ENCODE assay signal across 20 cellular contexts in the genomic region with DNA sequence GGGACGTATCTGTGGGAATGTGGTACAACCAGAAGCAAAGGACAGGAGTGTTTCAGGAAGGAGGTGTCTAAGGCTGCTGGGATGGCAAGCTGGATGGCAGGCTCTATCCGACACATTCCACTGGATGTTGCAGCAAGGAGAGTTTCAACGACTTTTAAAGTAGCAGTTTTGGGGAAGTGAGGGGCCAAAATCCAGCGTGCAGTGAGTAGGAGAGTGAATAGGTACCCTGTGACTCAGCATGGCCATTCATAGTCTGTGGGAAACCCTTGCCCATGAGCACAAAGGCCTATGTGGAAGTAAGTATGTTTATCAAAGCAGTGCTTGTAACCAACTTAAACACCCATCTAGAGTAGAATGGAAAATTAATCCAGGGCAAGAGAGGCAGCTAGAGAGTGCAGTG.
DNase-seq lines count a peak whose midpoint lies in the region; ATAC-seq, FAIRE-seq and TF ChIP-seq lines count a peak whose summit lies in the region.
"Had no signal": no experiment of that assay in that cellular context is flagged by ENCODE, and none has a peak within 500 bp of the region (broad histone marks: within the 10 kb centered on the region; RNA-seq: fewer than 3 reads in every experiment).

No MANE protein-coding gene starts in this region.

- FAIRE-seq in bronchial epithelial cell (lab: Jason Lieb, UNC) (peak; percentile 55), pancreas (lab: Jason Lieb, UNC) (no peak)
- FAIRE-seq: G401.6 had no signal

- no peak overlapping the region for H3K27ac Mint-ChIP-seq in stimulated activated naive B cell treated with anti-CD40 and anti-IgM and Interleukin-4, amounts not matched to agents 10 μg/mL and 1 μg/mL and 100 μg/mL, for 72 hours
- H3K27ac Mint-ChIP-seq: CD8-positive, alpha-beta memory T cell had no signal

- H3K4me3 ChIP-seq in bronchial epithelial cell (ENCODE audit: low read depth, low read length), result no peak overlapping the region
- no peak overlapping the region for H3K4me3 ChIP-seq in pancreas
- H3K4me3 ChIP-seq: Peyer's patch had no signal

- no peak overlapping the region for H3K27ac ChIP-seq in pancreas
- H3K27ac ChIP-seq: Peyer's patch had no signal

- intact Hi-C loops in pancreas (cut with DNase I), result no loop called here

- TF ChIP-seq CTCF in bronchial epithelial cell (IDR thresholded peaks at IDR 0.05; ENCODE audit: insufficient read depth, low read length, severe bottlenecking) (no peak), pancreas (IDR thresholded peaks at IDR 0.05) (no peak)

- H3K4me3 Mint-ChIP-seq in stimulated activated naive B cell treated with anti-CD40 and anti-IgM and Interleukin-4, amounts not matched to agents 10 μg/mL and 1 μg/mL and 100 μg/mL, for 72 hours, result no peak overlapping the region
- H3K4me3 Mint-ChIP-seq: CD8-positive, alpha-beta memory T cell had no signal

- H3K36me3 ChIP-seq in bronchial epithelial cell (ENCODE audit: control insufficient read depth, insufficient read depth, low read length) (no peaks in the 10 kb centered on the region), pancreas (no peaks in the 10 kb centered on the region)
- H3K36me3 ChIP-seq: BE2C, Peyer's patch had no signal

- H3K36me3 Mint-ChIP-seq in stimulated activated naive B cell treated with anti-CD40 and anti-IgM and Interleukin-4, amounts not matched to agents 10 μg/mL and 1 μg/mL and 100 μg/mL, for 72 hours, result no peaks in the 10 kb centered on the region
- H3K36me3 Mint-ChIP-seq: CD8-positive, alpha-beta memory T cell had no signal

- ATAC-seq in stimulated activated naive B cell treated with anti-CD40 and anti-IgM and Interleukin-4, amounts not matched to agents 10 μg/mL and 1 μg/mL and 100 μg/mL, for 72 hours (replicated peaks), result peak; percentile 73 to 84
- ATAC-seq in pancreas, result no peak

- no peaks in the 10 kb centered on the region for H3K4me1 ChIP-seq in pancreas
- H3K4me1 ChIP-seq: Peyer's patch had no signal

- H3K27me3 Mint-ChIP-seq in stimulated activated naive B cell treated with anti-CD40 and anti-IgM and Interleukin-4, amounts not matched to agents 10 μg/mL and 1 μg/mL and 100 μg/mL, for 72 hours, result peaks cover 14 to 25% of the 10 kb centered on the region in 2 donors
- H3K27me3 Mint-ChIP-seq: CD8-positive, alpha-beta memory T cell had no signal

- H3K9me3 ChIP-seq in pancreas, result no peaks in the 10 kb centered on the region
- H3K9me3 ChIP-seq: BE2C, Peyer's patch had no signal

- H3K27me3 ChIP-seq in bronchial epithelial cell (ENCODE audit: control insufficient read depth, insufficient read depth, low read length) (no peaks in the 10 kb centered on the region), pancreas (no peaks in the 10 kb centered on the region)
- H3K27me3 ChIP-seq: BE2C, Peyer's patch had no signal

- H3K4me1 Mint-ChIP-seq in stimulated activated naive B cell treated with anti-CD40 and anti-IgM and Interleukin-4, amounts not matched to agents 10 μg/mL and 1 μg/mL and 100 μg/mL, for 72 hours, result peaks cover 6 to 9% of the 10 kb centered on the region in 2 donors
- H3K4me1 Mint-ChIP-seq: CD8-positive, alpha-beta memory T cell had no signal

- no peaks in the 10 kb centered on the region for H3K9me3 Mint-ChIP-seq in stimulated activated naive B cell treated with anti-CD40 and anti-IgM and Interleukin-4, amounts not matched to agents 10 μg/mL and 1 μg/mL and 100 μg/mL, for 72 hours

- WGBS in pancreas, 2 donors, result 71 to 81% methylated on average over 4 of the region's 4 CpGs

- DNase-seq in SKM-1 treated with dmso at 0.1 percent for 144 hours (lab: John Stamatoyannopoulos, UW; ENCODE audit: unreplicated experiment), result peak; percentile 11
- no peak for DNase-seq in SKM-1 (lab: John Stamatoyannopoulos, UW; ENCODE audit: unreplicated experiment)
- peak; percentile 76 to 88 for DNase-seq in NOMO-1 (lab: John Stamatoyannopoulos, UW; ENCODE audit: unreplicated experiment in 2 of 2)
- peak; percentile 37 for DNase-seq in bronchial epithelial cell (ENCODE audit: low read depth)
- no peak for DNase-seq in stimulated activated naive B cell treated with anti-CD40 and anti-IgM and Interleukin-4, amounts not matched to agents 10 μg/mL and 1 μg/mL and 100 μg/mL, for 72 hours
- no peak for DNase-seq in HT-29 (ENCODE audit: low spot score)
- DNase-seq in pancreas, result no peak
- no peak for DNase-seq in mesenteric fat pad (ENCODE audit: low spot score)
- DNase-seq: 8988T; BE2C; CD8-positive, alpha-beta memory T cell; DMS79 treated with DMSO at 0.1 percent for 48 hours; Karpas-422; NCI-H1092; NCI-H146; NCI-H2081; NCI-H774; Peyer's patch; SHP77 had no signal

Comparison
In these comparisons a context has a peak if more than half of its experiments do, and no peak if none do; other contexts are left out.
1. DNase-seq: peak in SKM-1 treated with dmso at 0.1 percent for 144 hours (single experiment), NOMO-1 (2 of 2) and bronchial epithelial cell (single experiment); none in SKM-1 (single experiment), stimulated activated naive B cell treated with anti-CD40 and anti-IgM and Interleukin-4, amounts not matched to agents 10 μg/mL and 1 μg/mL and 100 μg/mL, for 72 hours (single experiment), HT-29 (single experiment), pancreas (0 of 6) and mesenteric fat pad (single experiment).
2. ATAC-seq: peak in stimulated activated naive B cell treated with anti-CD40 and anti-IgM and Interleukin-4, amounts not matched to agents 10 μg/mL and 1 μg/mL and 100 μg/mL, for 72 hours (2 of 2); none in pancreas (0 of 4).